In genomic region chrX:66030505-66031317, GRCh38 we compare ENCODE assay signal across 8 cellular contexts. TPM values are rescaled to one million over a fixed set of nuclear protein-coding genes. Genes with fewer than 3 reads are reported as not detected.
DNase-seq lines count a peak whose midpoint lies in the region; ATAC-seq and TF ChIP-seq lines count a peak whose summit lies in the region.

No MANE protein-coding gene starts in this region.

- no peaks in the 10 kb centered on the region for H3K36me3 ChIP-seq in KMS-11 (ENCODE audit: insufficient read depth)
- H3K36me3 ChIP-seq in mesenchymal stem cell (ENCODE audit: control insufficient read depth in 1 of 2, insufficient read depth in 2 of 2, low read depth in 1 of 2, low read length in 2 of 2): no peaks in the 10 kb centered on the region
- H3K36me3 ChIP-seq in prostate gland: no peaks in the 10 kb centered on the region

- no peak overlapping the region for H4K91ac ChIP-seq in mesenchymal stem cell (ENCODE audit: low read length)

- no peak overlapping the region for H2BK5ac ChIP-seq in mesenchymal stem cell (ENCODE audit: low read depth, low read length, poor library complexity, severe bottlenecking)

- H3K9ac ChIP-seq in KMS-11 (no peak overlapping the region), mesenchymal stem cell (ENCODE audit: low read length) (no peak overlapping the region)

- H3K23ac ChIP-seq in mesenchymal stem cell (ENCODE audit: low read length in 2 of 2): no peak overlapping the region

- DNase-seq in Caki2 (ENCODE audit: low read depth) (peak; percentile 1), astrocyte of the spinal cord (ENCODE audit: low read depth, low spot score) (no peak), mesenchymal stem cell (peak; percentile 4), prostate gland (ENCODE audit: low spot score) (no peak), NCI-H510A treated with DMSO at 0.1 percent for 48 hours (lab: John Stamatoyannopoulos, UW) (no peak), GOT3 (lab: John Stamatoyannopoulos, UW) (no peak)

- no peaks in the 10 kb centered on the region for H3K79me1 ChIP-seq in mesenchymal stem cell (replicated peaks; ENCODE audit: low read length, poor library complexity, severe bottlenecking)

- TF ChIP-seq CTCF in KMS-11 (conservative IDR thresholded peaks at IDR 0.05; ENCODE audit: low read depth, low read length): peak; percentile 60
- peak; percentile 48 for TF ChIP-seq CTCF in astrocyte of the spinal cord (IDR thresholded peaks at IDR 0.05; ENCODE audit: low read depth, low read length)
- TF ChIP-seq CTCF in prostate gland (IDR thresholded peaks at IDR 0.05): no peak

- H2AK5ac ChIP-seq in mesenchymal stem cell (ENCODE audit: low read length, severe bottlenecking): no peak overlapping the region

- H3K4ac ChIP-seq in mesenchymal stem cell (ENCODE audit: low read depth in 1 of 2, low read length in 2 of 2): no peak overlapping the region

- H3K18ac ChIP-seq in mesenchymal stem cell (ENCODE audit: low read depth in 1 of 2, low read length in 2 of 2): no peak overlapping the region

- H3K9me3 ChIP-seq in mesenchymal stem cell (ENCODE audit: control insufficient read depth, low read length): no peaks in the 10 kb centered on the region
- H3K9me3 ChIP-seq in prostate gland: no peaks in the 10 kb centered on the region

- peak; percentile 87 for ATAC-seq in GM18873 (IDR thresholded peaks at IDR 0.05; ENCODE audit: low FRiP score, unreplicated experiment)

- H3K27ac ChIP-seq in KMS-11: no peak overlapping the region
- H3K27ac ChIP-seq in mesenchymal stem cell (ENCODE audit: low read length, poor library complexity, severe bottlenecking): no peak overlapping the region
- no peak overlapping the region for H3K27ac ChIP-seq in prostate gland

- H2BK12ac ChIP-seq in mesenchymal stem cell (ENCODE audit: low read length in 2 of 2): no peak overlapping the region

- H3K4me2 ChIP-seq in KMS-11 (no peak overlapping the region), mesenchymal stem cell (ENCODE audit: low read length, poor library complexity, severe bottlenecking) (no peak overlapping the region)

- H3K79me2 ChIP-seq in KMS-11 (ENCODE audit: insufficient read depth, low read depth): no peaks in the 10 kb centered on the region

- H3K27me3 ChIP-seq in KMS-11 (ENCODE audit: insufficient read depth, low read depth) (no peaks in the 10 kb centered on the region), mesenchymal stem cell (ENCODE audit: control insufficient read depth in 1 of 2, insufficient read depth in 1 of 2, low read length in 2 of 2) (peaks cover 0 to 48% of the 10 kb centered on the region in 2 experiments), prostate gland (replicated peaks; ENCODE audit: insufficient read depth) (no peaks in the 10 kb centered on the region)

- intact Hi-C loops in prostate gland (cut with DNase I): no loop called here

- H2AFZ ChIP-seq in KMS-11 (ENCODE audit: low read depth) (no peak overlapping the region), mesenchymal stem cell (ENCODE audit: low read depth, low read length) (no peak overlapping the region)

- H2BK120ac ChIP-seq in mesenchymal stem cell (ENCODE audit: low read depth, low read length): no peak overlapping the region

- no peak for TF ChIP-seq POLR2A in prostate gland (IDR thresholded peaks at IDR 0.05)

- H4K8ac ChIP-seq in mesenchymal stem cell (ENCODE audit: low read length): no peak overlapping the region

- 43% methylated on average over 7 of the region's 7 CpGs for WGBS in mesenchymal stem cell
- WGBS in prostate gland: 68% methylated on average over 7 of the region's 7 CpGs

- in situ Hi-C loops in Caki2 (cut with HindIII; ENCODE audit: low pct_unique_long_range_greater_than_20kb, low sequenced_read_pairs) (no loop called here), astrocyte of the spinal cord (cut with HindIII; ENCODE audit: low sequenced_read_pairs) (no loop called here)

- H4K20me1 ChIP-seq in KMS-11 (ENCODE audit: insufficient read depth): no peaks in the 10 kb centered on the region

- no peaks in the 10 kb centered on the region for H3K4me1 ChIP-seq in KMS-11 (ENCODE audit: low read depth, poor library complexity, severe bottlenecking)
- no peaks in the 10 kb centered on the region for H3K4me1 ChIP-seq in mesenchymal stem cell (ENCODE audit: control insufficient read depth, insufficient read depth, low read depth, low read length)
- no peaks in the 10 kb centered on the region for H3K4me1 ChIP-seq in prostate gland (replicated peaks)

- H2BK15ac ChIP-seq in mesenchymal stem cell (ENCODE audit: low read depth, poor library complexity, severe bottlenecking): no peak overlapping the region

- H3K4me3 ChIP-seq in KMS-11 (IDR thresholded peaks at IDR 0.05; ENCODE audit: insufficient read depth, low read depth, low read length) (no peak overlapping the region), astrocyte of the spinal cord (ENCODE audit: low read depth, low read length) (no peak overlapping the region), mesenchymal stem cell (ENCODE audit: insufficient read depth in 1 of 2, low read depth in 1 of 2, low read length in 2 of 2) (no peak overlapping the region), prostate gland (no peak overlapping the region)

- H3K14ac ChIP-seq in mesenchymal stem cell (ENCODE audit: low read length in 2 of 2): no peak overlapping the region

RNA-seq across cellular contexts. Expression of gene VSIG4, which starts 9.2 kb away (rescaled TPM):
- total RNA-seq in Caki2 (2014; rRNA removed; shearing (Covaris generic); ENCODE audit: low replicate concordance): not detected in 2 replicates
- polyA plus RNA-seq in mesenchymal stem cell (2013, experiment 1 of 2): not detected
- not detected for polyA plus RNA-seq in mesenchymal stem cell (2013, experiment 2 of 2)
- total RNA-seq in prostate gland: 10 to 100 TPM; 14.5 to 31.5 TPM

Comparison
In these comparisons a context has a peak if more than half of its experiments do, and no peak if none do; other contexts are left out.
1. DNase-seq: peak in Caki2 (single experiment) and mesenchymal stem cell (single experiment); none in astrocyte of the spinal cord (single experiment), prostate gland (single experiment), NCI-H510A treated with DMSO at 0.1 percent for 48 hours (single experiment) and GOT3 (single experiment).
2. CTCF ChIP-seq: peak in KMS-11 (single experiment) and astrocyte of the spinal cord (single experiment); none in prostate gland (0 of 4).
3. RNA of gene VSIG4, which starts 9.2 kb away (total RNA-seq): 14.5 to 31.5 TPM in prostate gland; not detected in Caki2; every median in the first group is over 10 times any median in the second.